11 cellular contexts compared by ENCODE assay signal in the genomic region with DNA sequence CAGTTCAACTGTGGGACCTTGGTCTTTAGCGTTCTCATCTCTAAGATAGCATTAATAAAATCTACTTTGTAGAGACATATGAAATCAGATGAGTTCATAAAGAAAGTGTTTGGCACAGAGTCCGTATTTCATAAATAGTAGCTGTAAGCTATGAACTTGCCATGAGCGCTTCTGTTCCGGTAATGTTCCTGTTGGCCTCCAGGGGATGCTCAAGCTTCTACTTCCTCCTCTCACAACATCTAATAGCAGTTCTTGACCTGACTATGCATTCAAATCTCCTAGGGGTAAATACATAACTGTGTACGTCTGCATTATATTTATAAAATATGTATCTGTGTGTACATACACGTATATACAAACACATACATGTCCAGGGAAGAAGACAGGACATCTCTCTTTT.
A peak's percentile ranks its signal among the peaks of the same experiment; 100 is the strongest.
DNase-seq lines count a peak whose midpoint lies in the region; ATAC-seq and TF ChIP-seq lines count a peak whose summit lies in the region.
"Had no signal": no experiment of that assay in that cellular context is flagged by ENCODE, and none has a peak within 500 bp of the region (broad histone marks: within the 10 kb centered on the region; RNA-seq: fewer than 3 reads in every experiment).

No MANE protein-coding gene starts in this region.

- TF ChIP-seq CTCF in BJ (IDR thresholded peaks at IDR 0.05; ENCODE audit: insufficient read depth, low read depth, low read length) (peak; percentile 48), HFF-Myc (IDR thresholded peaks at IDR 0.05; ENCODE audit: low read depth, low read length, missing control alignments) (peak; percentile 42)

- H3K36me3 ChIP-seq in BJ (ENCODE audit: control insufficient read depth, insufficient read depth, low read length): no peaks in the 10 kb centered on the region
- H3K36me3 ChIP-seq: suprapubic skin had no signal

- no peak for DNase-seq in BJ (ENCODE audit: low read depth)
- no peak for DNase-seq in HFF-Myc (ENCODE audit: extremely low read depth, low read depth)
- DNase-seq in SK-MEL-5 (ENCODE audit: low read depth, low spot score): peak; percentile 61
- peak; percentile 37 for DNase-seq in iPS-NIHi7 (ENCODE audit: extremely low spot score)
- DNase-seq in UCSD-AML1 (lab: John Stamatoyannopoulos, UW; ENCODE audit: unreplicated experiment): no peak
- DNase-seq in stimulated activated naive CD8-positive, alpha-beta T cell treated with anti-CD3 and anti-CD28 coated beads, Interleukin-15, amount 100 ng/mL, for 72 hours: no peak
- no peak for DNase-seq in NCI-H226
- DNase-seq: activated naive CD8-positive, alpha-beta T cell treated with anti-CD3 and anti-CD28 coated beads, Interleukin-2, amount 50 U/mL, for 24 hours; NCI-H1048 had no signal

- H3K4me3 Mint-ChIP-seq in stimulated activated naive CD8-positive, alpha-beta T cell treated with anti-CD3 and anti-CD28 coated beads, Interleukin-15, amount 100 ng/mL, for 72 hours: no peak overlapping the region
- H3K4me3 Mint-ChIP-seq: activated naive CD8-positive, alpha-beta T cell treated with anti-CD3 and anti-CD28 coated beads, Interleukin-2, amount 50 U/mL, for 24 hours had no signal

- in situ Hi-C loops in SK-MEL-5 (cut with HindIII; ENCODE audit: low pct_unique_long_range_greater_than_20kb, low sequenced_read_pairs): no loop called here

- no peak for ATAC-seq in GM21529 (IDR thresholded peaks at IDR 0.05; ENCODE audit: unreplicated experiment)
- ATAC-seq in stimulated activated naive CD8-positive, alpha-beta T cell treated with anti-CD3 and anti-CD28 coated beads, Interleukin-15, amount 100 ng/mL, for 72 hours: no peak
- ATAC-seq: activated naive CD8-positive, alpha-beta T cell treated with anti-CD3 and anti-CD28 coated beads, Interleukin-2, amount 50 U/mL, for 24 hours had no signal

- no peaks in the 10 kb centered on the region for H3K27me3 Mint-ChIP-seq in stimulated activated naive CD8-positive, alpha-beta T cell treated with anti-CD3 and anti-CD28 coated beads, Interleukin-15, amount 100 ng/mL, for 72 hours

- POLR2A ChIA-PET in BJ (lab: Charles Lee): no interaction called here

- H3K4me3 ChIP-seq in BJ (ENCODE audit: low read depth, low read length) (no peak overlapping the region), HFF-Myc (replicated peaks; ENCODE audit: low read depth, low read length) (no peak overlapping the region)
- H3K4me3 ChIP-seq: suprapubic skin had no signal

- no peak overlapping the region for H3K27ac Mint-ChIP-seq in stimulated activated naive CD8-positive, alpha-beta T cell treated with anti-CD3 and anti-CD28 coated beads, Interleukin-15, amount 100 ng/mL, for 72 hours
- H3K27ac Mint-ChIP-seq: activated naive CD8-positive, alpha-beta T cell treated with anti-CD3 and anti-CD28 coated beads, Interleukin-2, amount 50 U/mL, for 24 hours had no signal

- CTCF ChIA-PET in BJ (lab: Yijun Ruan, JAX): interaction anchor here (1.0 to 1.8 kb wide), 7 partner anchors 8 to 149 kb away, joined by 3 to 5 read pairs (median 5); no protein-coding TSS in a partner anchor

- H3K27me3 ChIP-seq in BJ (ENCODE audit: control insufficient read depth, insufficient read depth, low read length): no peaks in the 10 kb centered on the region
- H3K27me3 ChIP-seq: suprapubic skin had no signal

- H3K4me1 Mint-ChIP-seq in stimulated activated naive CD8-positive, alpha-beta T cell treated with anti-CD3 and anti-CD28 coated beads, Interleukin-15, amount 100 ng/mL, for 72 hours: no peaks in the 10 kb centered on the region
- H3K4me1 Mint-ChIP-seq: activated naive CD8-positive, alpha-beta T cell treated with anti-CD3 and anti-CD28 coated beads, Interleukin-2, amount 50 U/mL, for 24 hours had no signal

- no peaks in the 10 kb centered on the region for H3K9me3 Mint-ChIP-seq in stimulated activated naive CD8-positive, alpha-beta T cell treated with anti-CD3 and anti-CD28 coated beads, Interleukin-15, amount 100 ng/mL, for 72 hours
- H3K9me3 Mint-ChIP-seq: activated naive CD8-positive, alpha-beta T cell treated with anti-CD3 and anti-CD28 coated beads, Interleukin-2, amount 50 U/mL, for 24 hours had no signal

Comparison
In these comparisons a context has a peak if more than half of its experiments do, and no peak if none do; other contexts are left out.
1. DNase-seq: peak in SK-MEL-5 (single experiment) and iPS-NIHi7 (single experiment); none in BJ (single experiment), HFF-Myc (single experiment), UCSD-AML1 (single experiment), stimulated activated naive CD8-positive, alpha-beta T cell treated with anti-CD3 and anti-CD28 coated beads, Interleukin-15, amount 100 ng/mL, for 72 hours (0 of 2) and NCI-H226 (single experiment).